22 cellular contexts compared by ENCODE assay signal in the genomic region with DNA sequence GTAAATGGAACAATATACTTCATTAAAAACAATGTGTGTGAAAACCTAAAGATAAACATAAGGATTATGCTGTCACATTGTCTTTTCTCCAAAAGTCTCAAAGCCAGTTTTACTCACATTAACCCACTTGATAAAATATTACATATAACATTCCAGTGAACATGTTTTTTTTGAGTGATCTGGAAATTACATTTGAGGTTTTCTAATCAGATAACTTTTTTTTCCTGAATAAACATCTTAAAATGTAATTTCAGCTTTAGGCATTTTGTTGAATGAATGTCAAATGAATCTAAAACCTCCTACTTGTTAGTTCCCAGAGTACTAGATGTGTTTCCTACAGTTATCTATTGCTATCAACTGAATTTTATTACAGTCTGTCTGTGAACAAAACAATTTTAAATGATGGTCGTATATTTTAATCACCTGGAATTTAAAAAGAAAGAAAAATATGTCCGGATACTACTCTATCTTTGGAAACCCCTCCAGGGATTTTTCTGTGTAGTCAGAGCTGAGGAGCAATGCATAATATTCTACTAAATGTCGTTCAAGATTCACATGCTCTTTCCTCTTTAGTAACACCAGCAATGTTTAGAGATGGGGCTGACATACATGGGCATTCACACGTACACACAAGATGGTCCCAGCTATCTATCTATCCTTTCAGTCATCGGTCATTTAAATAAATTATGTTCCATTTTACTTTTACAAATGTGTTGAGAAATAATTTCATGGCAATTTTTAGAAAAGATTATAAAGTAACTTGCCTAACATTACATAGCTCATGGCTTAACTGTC.
DNase-seq lines count a peak whose midpoint lies in the region; ATAC-seq, FAIRE-seq and TF ChIP-seq lines count a peak whose summit lies in the region.
"Had no signal": no experiment of that assay in that cellular context is flagged by ENCODE, and none has a peak within 500 bp of the region (broad histone marks: within the 10 kb centered on the region; RNA-seq: fewer than 3 reads in every experiment).

No MANE protein-coding gene starts in this region.

- no peak overlapping the region for H3K27ac Mint-ChIP-seq in activated CD4-positive, alpha-beta memory T cell treated with anti-CD3 and anti-CD28 coated beads, Interleukin-2, amount 10 ng/mL, durations not matched to agents 7 days and 5 days

- H3K27me3 Mint-ChIP-seq in activated CD4-positive, alpha-beta memory T cell treated with anti-CD3 and anti-CD28 coated beads, Interleukin-2, amount 10 ng/mL, durations not matched to agents 7 days and 5 days = no peaks in the 10 kb centered on the region
- H3K27me3 Mint-ChIP-seq: IgD-negative memory B cell, T-cell had no signal

- H3K9me3 Mint-ChIP-seq in activated CD4-positive, alpha-beta memory T cell treated with anti-CD3 and anti-CD28 coated beads, Interleukin-2, amount 10 ng/mL, durations not matched to agents 7 days and 5 days = no peaks in the 10 kb centered on the region
- H3K9me3 Mint-ChIP-seq: CD8-positive, alpha-beta T cell; HFFc6; IgD-negative memory B cell; T-cell had no signal

- peak overlapping the region in 1 of 2 experiments; percentile 36; a peak in 2 of 4 replicates for H3K27ac ChIP-seq in SK-N-SH (ENCODE audit: low read depth in 2 of 2, low read length in 1 of 2)
- peak overlapping the region; percentile 88 for H3K27ac ChIP-seq in OCI-LY3 (ENCODE audit: low read length)
- no peak overlapping the region for H3K27ac ChIP-seq in kidney (ENCODE audit: low read depth in 2 of 2, low read length in 2 of 2)
- H3K27ac ChIP-seq: 22Rv1, RWPE1, SJCRH30 had no signal

- H3K27me3 ChIP-seq in SK-N-SH (ENCODE audit: insufficient read depth) (no peaks in the 10 kb centered on the region), OCI-LY3 (ENCODE audit: low read depth, low read length) (no peaks in the 10 kb centered on the region)
- H3K27me3 ChIP-seq: SJCRH30 had no signal

- no peak overlapping the region for H3K4me2 ChIP-seq in SK-N-SH
- peak overlapping the region; percentile 68 for H3K4me2 ChIP-seq in OCI-LY3 (ENCODE audit: low read length)

- POLR2A ChIA-PET in SK-N-SH (lab: Yijun Ruan, JAX) = interaction anchor here (0.6 kb wide), 1 partner anchor 283 kb away, joined by 4 read pairs; no protein-coding TSS in a partner anchor
- POLR2A ChIA-PET in activated CD4-positive, alpha-beta memory T cell treated with anti-CD3 and anti-CD28 coated beads, Interleukin-2, amount 10 ng/mL, durations not matched to agents 7 days and 5 days (lab: Charles Lee) = no interaction called here

- H3K36me3 ChIP-seq in SK-N-SH (replicated peaks in 1 of 2; ENCODE audit: control insufficient read depth in 1 of 2, insufficient read depth in 2 of 2, low read length in 1 of 2) = peaks cover 3 to 7% of the 10 kb centered on the region in 2 experiments
- no peaks in the 10 kb centered on the region for H3K36me3 ChIP-seq in OCI-LY3 (replicated peaks; ENCODE audit: low read depth, low read length)
- peaks cover 0 to 3% of the 10 kb centered on the region in 2 donors for H3K36me3 ChIP-seq in kidney (ENCODE audit: control insufficient read depth in 1 of 2, insufficient read depth in 2 of 2, low read length in 2 of 2)
- H3K36me3 ChIP-seq: SJCRH30 had no signal

- H3K4me3 ChIP-seq in SK-N-SH (ENCODE audit: low read depth in 2 of 2, low read length in 1 of 2) (no peak overlapping the region), OCI-LY3 (ENCODE audit: low read length) (peak overlapping the region; percentile 48), kidney (ENCODE audit: low read length in 2 of 2) (no peak overlapping the region)
- H3K4me3 ChIP-seq: SJCRH30 had no signal

- TF ChIP-seq EP300 in SK-N-SH (IDR thresholded peaks at IDR 0.05; ENCODE audit: borderline replicate concordance in 1 of 2, low read depth in 1 of 2, low read length in 1 of 2) = no peak

- no peak overlapping the region for H3K4me3 Mint-ChIP-seq in activated CD4-positive, alpha-beta memory T cell treated with anti-CD3 and anti-CD28 coated beads, Interleukin-2, amount 10 ng/mL, durations not matched to agents 7 days and 5 days
- H3K4me3 Mint-ChIP-seq: CD8-positive, alpha-beta T cell; HFFc6; T-cell had no signal

- intact Hi-C loops in kidney (cut with DNase I) = no loop called here

- ATAC-seq in SK-N-SH treated with all-trans-retinoic acid at 6 μM for 48 hours (no peak; the same call in 2 of the 3 replicates), HG02623 (IDR thresholded peaks at IDR 0.05; ENCODE audit: unreplicated experiment) (no peak)
- ATAC-seq: CD8-positive, alpha-beta T cell; T-cell had no signal

- H2AFZ ChIP-seq in SK-N-SH (ENCODE audit: low read depth) = no peak overlapping the region
- H2AFZ ChIP-seq in OCI-LY3 (ENCODE audit: low read depth, low read length) = no peak overlapping the region

- TF ChIP-seq RAD21 in SK-N-SH (IDR thresholded peaks at IDR 0.05; ENCODE audit: low read length) = no peak

- CTCF ChIA-PET in SK-N-SH (lab: Yijun Ruan, JAX) = interaction anchor here (0.9 to 2.0 kb wide), 3 partner anchors 13 to 1369 kb away, joined by 3 to 8 read pairs (median 3); no protein-coding TSS in a partner anchor
- CTCF ChIA-PET in activated CD4-positive, alpha-beta memory T cell treated with anti-CD3 and anti-CD28 coated beads, Interleukin-2, amount 10 ng/mL, durations not matched to agents 7 days and 5 days (lab: Charles Lee) = interaction anchor here (0.9 to 2.6 kb wide), 2 partner anchors 83 to 437 kb away, joined by 3 to 13 read pairs; no protein-coding TSS in a partner anchor

- H3F3A ChIP-seq in SK-N-SH (replicated peaks; ENCODE audit: insufficient read depth) = no peaks in the 10 kb centered on the region

- H3K4me1 ChIP-seq in SK-N-SH (ENCODE audit: control insufficient read depth in 1 of 2, insufficient read depth in 2 of 2, low read depth in 1 of 2, low read length in 1 of 2) (peaks cover 4 to 13% of the 10 kb centered on the region in 2 experiments; a peak in 3 of 4 replicates), OCI-LY3 (ENCODE audit: low read length) (peaks cover 39% of the 10 kb centered on the region), kidney (ENCODE audit: control insufficient read depth in 1 of 2, insufficient read depth in 1 of 2, low read depth in 1 of 2, low read length in 2 of 2) (peaks cover 0 to 3% of the 10 kb centered on the region in 2 donors)
- H3K4me1 ChIP-seq: SJCRH30 had no signal

- H3K79me2 ChIP-seq in SK-N-SH (ENCODE audit: insufficient read depth) = 0 out of 2 replicates have a peak, but pooled peaks cover 3% of the 10 kb centered on the region
- H3K79me2 ChIP-seq in OCI-LY3 (ENCODE audit: low read length) = no peaks in the 10 kb centered on the region

- no peak for DNase-seq in SK-N-SH
- no peak for DNase-seq in kidney
- no peak for DNase-seq in activated CD4-positive, alpha-beta memory T cell treated with anti-CD3 and anti-CD28 coated beads, Interleukin-2, amount 10 ng/mL, durations not matched to agents 7 days and 5 days
- DNase-seq in SKM-1 treated with dmso at 0.1 percent for 144 hours (lab: John Stamatoyannopoulos, UW; ENCODE audit: unreplicated experiment) = no peak
- no peak for DNase-seq in NCI-H1436 treated with DMSO at 0.1 percent for 48 hours (lab: John Stamatoyannopoulos, UW)
- DNase-seq: CD8-positive, alpha-beta T cell; DMS79; GOT3; HFFc6; NCI-H187 treated with DMSO at 0.1 percent for 48 hours; NCI-H446; NK-92 treated with Interleukin-12 subunit alpha and Interleukin-12 subunit beta, amount 100 ng/mL, for 24 hours; SJCRH30; T-cell had no signal

- peaks cover 7% of the 10 kb centered on the region for H3K4me1 Mint-ChIP-seq in activated CD4-positive, alpha-beta memory T cell treated with anti-CD3 and anti-CD28 coated beads, Interleukin-2, amount 10 ng/mL, durations not matched to agents 7 days and 5 days

- H3K9ac ChIP-seq in SK-N-SH (no peak overlapping the region), OCI-LY3 (ENCODE audit: low read length) (peak overlapping the region; percentile 56), kidney (ENCODE audit: low read length in 2 of 2) (no peak overlapping the region)

- no peaks in the 10 kb centered on the region for H3K9me3 ChIP-seq in SK-N-SH
- H3K9me3 ChIP-seq in OCI-LY3 (ENCODE audit: insufficient read depth, low read length) = no peaks in the 10 kb centered on the region
- H3K9me3 ChIP-seq in kidney (ENCODE audit: control insufficient read depth in 1 of 2, low read length in 2 of 2) = no peaks in the 10 kb centered on the region
- H3K9me3 ChIP-seq: SJCRH30 had no signal

- TF ChIP-seq CTCF in SK-N-SH (IDR thresholded peaks at IDR 0.05) (no peak), OCI-LY3 (IDR thresholded peaks at IDR 0.05; ENCODE audit: low read depth, low read length) (no peak), kidney (IDR thresholded peaks at IDR 0.05; ENCODE audit: borderline replicate concordance, extremely low read depth, insufficient read depth) (no peak)

- H3K9me2 ChIP-seq in SK-N-SH = no peaks in the 10 kb centered on the region

- WGBS in SK-N-SH (ENCODE audit: low lambda C conversion rate) = 43% methylated on average over 5 of the region's 5 CpGs

- H4K20me1 ChIP-seq in SK-N-SH (ENCODE audit: insufficient read depth) (no peaks in the 10 kb centered on the region), OCI-LY3 (ENCODE audit: insufficient read depth, low read length) (no peaks in the 10 kb centered on the region)

- H3K36me3 Mint-ChIP-seq in activated CD4-positive, alpha-beta memory T cell treated with anti-CD3 and anti-CD28 coated beads, Interleukin-2, amount 10 ng/mL, durations not matched to agents 7 days and 5 days (ENCODE audit: low read depth) = peaks cover 17% of the 10 kb centered on the region

- peak; percentile 53 for FAIRE-seq in kidney (lab: Jason Lieb, UNC)
- FAIRE-seq: D721Med, G401.6 had no signal

TF ChIP-seq in SK-N-SH treated with all-trans-retinoic acid at 6 μM for 48 hours, 23 proteins besides CTCF, POLR2A, EP300 and RAD21 (continues in another document):
- TF ChIP-seq PPARA (CRISPR knock-in tag; IDR thresholded peaks at IDR 0.05; ENCODE audit: borderline replicate concordance) = no peak
- no peak for TF ChIP-seq OSR1 (CRISPR knock-in tag; IDR thresholded peaks at IDR 0.05)

TF ChIP-seq in SK-N-SH, 30 proteins besides CTCF, POLR2A, EP300 and RAD21:
- TF ChIP-seq GATA2 (CRISPR knock-in tag; IDR thresholded peaks at IDR 0.05) = no peak
- TF ChIP-seq RCOR1 (IDR thresholded peaks at IDR 0.05; ENCODE audit: low read length) = no peak
- no peak for TF ChIP-seq IRF3 (IDR thresholded peaks at IDR 0.05; ENCODE audit: low read depth, low read length)
- TF ChIP-seq JUND (IDR thresholded peaks at IDR 0.05) = no peak
- no peak for TF ChIP-seq EZH2phosphoT487 (IDR thresholded peaks at IDR 0.05; ENCODE audit: borderline replicate concordance, low read depth)
- TF ChIP-seq NFIC (IDR thresholded peaks at IDR 0.05; ENCODE audit: borderline replicate concordance) = no peak
- TF ChIP-seq SMC3 (IDR thresholded peaks at IDR 0.05; ENCODE audit: low read depth, low read length) = no peak
